Comparison of ENCODE assay signal across 2 cellular contexts in genomic region chr5:138096363-138096762, GRCh38.
TF ChIP-seq lines count a peak whose summit lies in the region.

No MANE protein-coding gene starts in this region.

TF ChIP-seq in GM23338, 12 proteins besides CTCF, POLR2A, EP300 and RAD21 (continued from another document):
- no peak for TF ChIP-seq EZH2 (IDR thresholded peaks at IDR 0.05; ENCODE audit: low read depth, unreplicated experiment)
- TF ChIP-seq STAT1 (IDR thresholded peaks at IDR 0.05; ENCODE audit: unreplicated experiment), result no peak
- TF ChIP-seq POLR2AphosphoS5 (IDR thresholded peaks at IDR 0.05; ENCODE audit: low read depth), result no peak
- TF ChIP-seq REST (IDR thresholded peaks at IDR 0.05; ENCODE audit: unreplicated experiment), result no peak
- no peak for TF ChIP-seq CREB1 (CRISPR knock-in tag; IDR thresholded peaks at IDR 0.05; ENCODE audit: low read depth)
- TF ChIP-seq NANOG (IDR thresholded peaks at IDR 0.05; ENCODE audit: borderline replicate concordance), result no peak
- no peak for TF ChIP-seq EZH2phosphoT487 (IDR thresholded peaks at IDR 0.05; ENCODE audit: unreplicated experiment)
- TF ChIP-seq ZNF462 (CRISPR knock-in tag; IDR thresholded peaks at IDR 0.05), result no peak
- TF ChIP-seq, protein P1, sequence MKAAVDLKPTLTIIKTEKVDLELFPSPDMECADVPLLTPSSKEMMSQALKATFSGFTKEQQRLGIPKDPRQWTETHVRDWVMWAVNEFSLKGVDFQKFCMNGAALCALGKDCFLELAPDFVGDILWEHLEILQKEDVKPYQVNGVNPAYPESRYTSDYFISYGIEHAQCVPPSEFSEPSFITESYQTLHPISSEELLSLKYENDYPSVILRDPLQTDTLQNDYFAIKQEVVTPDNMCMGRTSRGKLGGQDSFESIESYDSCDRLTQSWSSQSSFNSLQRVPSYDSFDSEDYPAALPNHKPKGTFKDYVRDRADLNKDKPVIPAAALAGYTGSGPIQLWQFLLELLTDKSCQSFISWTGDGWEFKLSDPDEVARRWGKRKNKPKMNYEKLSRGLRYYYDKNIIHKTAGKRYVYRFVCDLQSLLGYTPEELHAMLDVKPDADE (IDR thresholded peaks at IDR 0.05), result no peak

TF ChIP-seq in WTC11, 78 proteins besides CTCF, POLR2A, EP300 and RAD21:
- no peak for TF ChIP-seq IRF1 (CRISPR knock-in tag; IDR thresholded peaks at IDR 0.05)
- TF ChIP-seq ZNF416 (CRISPR knock-in tag; IDR thresholded peaks at IDR 0.05), result no peak
- no peak for TF ChIP-seq ATF1 (CRISPR knock-in tag; IDR thresholded peaks at IDR 0.05)
